Comparison of ENCODE assay signal across 1 cellular context in the genomic region with DNA sequence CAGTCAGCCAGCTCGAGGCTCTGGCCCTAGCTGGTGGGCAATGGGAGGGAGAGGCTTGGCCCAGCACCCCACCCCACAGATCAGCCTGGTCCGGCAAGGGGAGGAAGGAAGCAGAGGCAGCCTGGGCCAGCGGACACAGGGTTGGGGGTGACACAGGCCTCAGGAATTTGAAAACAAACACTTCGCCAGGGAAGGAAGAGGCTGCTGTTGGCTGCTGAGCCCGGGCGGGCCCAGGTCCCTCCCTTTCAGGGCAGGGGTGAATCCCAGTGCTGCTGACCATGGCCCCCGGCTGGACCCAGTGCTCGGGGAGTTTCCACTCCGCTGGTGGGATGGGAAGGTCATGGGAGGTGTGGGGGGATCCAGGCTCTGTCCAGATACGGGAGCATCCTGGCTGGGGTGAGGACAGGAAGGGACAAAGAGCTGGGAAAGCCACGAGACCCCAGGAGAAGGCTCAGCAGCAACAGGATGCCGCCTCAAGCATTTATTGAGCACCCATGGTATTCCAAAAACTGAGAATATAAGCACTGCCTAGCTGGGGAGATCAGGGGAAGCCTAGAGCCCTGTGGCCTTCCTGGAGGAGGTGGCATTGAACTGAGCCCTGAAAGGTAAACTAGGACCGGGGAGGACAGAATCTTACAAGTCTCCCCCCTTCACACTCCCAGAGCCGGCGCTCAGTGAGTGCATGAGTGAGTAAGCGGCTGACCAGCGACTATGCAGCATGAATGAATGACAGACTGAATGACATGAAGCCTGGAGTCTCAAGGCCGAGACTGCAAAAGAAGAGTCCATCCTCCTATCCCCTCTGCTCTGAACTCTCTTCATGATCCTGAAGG.
A peak's percentile ranks its signal among the peaks of the same experiment; 100 is the strongest.
TF ChIP-seq lines count a peak whose summit lies in the region.

No MANE protein-coding gene starts in this region.

TF ChIP-seq in HepG2, 621 proteins besides CTCF, POLR2A, EP300 and RAD21 (continued from another document and continues in another):
- TF ChIP-seq ZNF382 (CRISPR knock-in tag; IDR thresholded peaks at IDR 0.05; ENCODE audit: borderline replicate concordance) (no peak), ZNF143 (CRISPR knock-in tag; IDR thresholded peaks at IDR 0.05) (no peak), CENPT (CRISPR knock-in tag; IDR thresholded peaks at IDR 0.05; ENCODE audit: low read depth) (no peak), ZNF224 (CRISPR knock-in tag; IDR thresholded peaks at IDR 0.05) (no peak), KDM6A (CRISPR knock-in tag; IDR thresholded peaks at IDR 0.05; ENCODE audit: low read depth) (peak; percentile 29; the same call in 1 of the 2 replicates), BCL6 (CRISPR knock-in tag; IDR thresholded peaks at IDR 0.05) (no peak), ZNF354B (CRISPR knock-in tag; IDR thresholded peaks at IDR 0.05) (no peak), IRF2 (CRISPR knock-in tag; IDR thresholded peaks at IDR 0.05) (peak; percentile 71), FOXP1 (IDR thresholded peaks at IDR 0.05) (no peak), FOXP1 (CRISPR knock-in tag; IDR thresholded peaks at IDR 0.05) (no peak; the same call in 1 of the 2 replicates), ZNF564 (CRISPR knock-in tag; IDR thresholded peaks at IDR 0.05) (no peak), PCBP1 (IDR thresholded peaks at IDR 0.05; ENCODE audit: borderline replicate concordance, low read depth, low read length) (no peak), ZNF747 (CRISPR knock-in tag; IDR thresholded peaks at IDR 0.05; ENCODE audit: borderline replicate concordance) (no peak), PHF8 (CRISPR knock-in tag; IDR thresholded peaks at IDR 0.05) (peak; percentile 31; the same call in 1 of the 2 replicates), KDM2A (CRISPR knock-in tag; IDR thresholded peaks at IDR 0.05; ENCODE audit: borderline replicate concordance, low read depth) (peak; percentile 73; the same call in 1 of the 2 replicates), DMAP1 (CRISPR knock-in tag; IDR thresholded peaks at IDR 0.05) (peak; percentile 26; the same call in 1 of the 2 replicates), NFE2L1 (CRISPR knock-in tag; IDR thresholded peaks at IDR 0.05; ENCODE audit: borderline replicate concordance) (no peak), MEIS2 (CRISPR knock-in tag; IDR thresholded peaks at IDR 0.05) (no peak), NCOA5 (CRISPR knock-in tag; IDR thresholded peaks at IDR 0.05) (no peak), RXRA (CRISPR knock-in tag; IDR thresholded peaks at IDR 0.05) (peak; percentile 86), ZNF10 (CRISPR knock-in tag; IDR thresholded peaks at IDR 0.05; ENCODE audit: borderline replicate concordance, low read depth) (no peak), ZNF672 (CRISPR knock-in tag; IDR thresholded peaks at IDR 0.05) (no peak), ZNF282 (IDR thresholded peaks at IDR 0.05; ENCODE audit: partially characterized antibody) (no peak), MYNN (CRISPR knock-in tag; IDR thresholded peaks at IDR 0.05; ENCODE audit: low read depth) (no peak), ZNF431 (CRISPR knock-in tag; IDR thresholded peaks at IDR 0.05; ENCODE audit: borderline replicate concordance, low read depth) (no peak), JUND (CRISPR knock-in tag; IDR thresholded peaks at IDR 0.05) (peak; percentile 98), NCOA1 (CRISPR knock-in tag; IDR thresholded peaks at IDR 0.05) (no peak), AGO2 (optimal IDR thresholded peaks at IDR 0.05; ENCODE audit: low read depth, low read length) (no peak), CHD4 (IDR thresholded peaks at IDR 0.05; ENCODE audit: borderline replicate concordance, low read length) (no peak), RBM22 (optimal IDR thresholded peaks at IDR 0.05; ENCODE audit: low read length) (no peak), U2AF1 (optimal IDR thresholded peaks at IDR 0.05; ENCODE audit: low read depth, low read length) (no peak), ELF3 (CRISPR knock-in tag; IDR thresholded peaks at IDR 0.05) (peak; percentile 91), ZNF12 (CRISPR knock-in tag; IDR thresholded peaks at IDR 0.05) (no peak), TRIM24 (CRISPR knock-in tag; IDR thresholded peaks at IDR 0.05) (no peak), ZNF136 (CRISPR knock-in tag; IDR thresholded peaks at IDR 0.05; ENCODE audit: low read depth) (no peak; the same call in 1 of the 2 replicates), ARNTL (CRISPR knock-in tag; IDR thresholded peaks at IDR 0.05) (peak; percentile 48; the same call in 1 of the 2 replicates), FOSL1 (CRISPR knock-in tag; IDR thresholded peaks at IDR 0.05; ENCODE audit: borderline replicate concordance) (peak; percentile 92), ZNF230 (CRISPR knock-in tag; IDR thresholded peaks at IDR 0.05) (no peak), MTF2 (CRISPR knock-in tag; IDR thresholded peaks at IDR 0.05; ENCODE audit: borderline replicate concordance) (no peak), ZNF644 (CRISPR knock-in tag; IDR thresholded peaks at IDR 0.05; ENCODE audit: low read depth) (0 out of 2 replicates have a peak, but pooled peaks have one; percentile 32), PAWR (CRISPR knock-in tag; IDR thresholded peaks at IDR 0.05; ENCODE audit: borderline replicate concordance) (no peak), ZNF790 (CRISPR knock-in tag; IDR thresholded peaks at IDR 0.05; ENCODE audit: borderline replicate concordance) (no peak), STAG1 (CRISPR knock-in tag; IDR thresholded peaks at IDR 0.05) (no peak)
- TF ChIP-seq, protein P1, sequence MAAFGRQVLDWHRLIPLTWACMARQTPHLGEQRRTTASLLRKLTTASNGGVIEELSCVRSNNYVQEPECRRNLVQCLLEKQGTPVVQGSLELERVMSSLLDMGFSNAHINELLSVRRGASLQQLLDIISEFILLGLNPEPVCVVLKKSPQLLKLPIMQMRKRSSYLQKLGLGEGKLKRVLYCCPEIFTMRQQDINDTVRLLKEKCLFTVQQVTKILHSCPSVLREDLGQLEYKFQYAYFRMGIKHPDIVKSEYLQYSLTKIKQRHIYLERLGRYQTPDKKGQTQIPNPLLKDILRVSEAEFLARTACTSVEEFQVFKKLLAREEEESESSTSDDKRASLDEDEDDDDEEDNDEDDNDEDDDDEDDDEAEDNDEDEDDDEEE (CRISPR knock-in tag; IDR thresholded peaks at IDR 0.05), result no peak
- TF ChIP-seq, protein P2, sequence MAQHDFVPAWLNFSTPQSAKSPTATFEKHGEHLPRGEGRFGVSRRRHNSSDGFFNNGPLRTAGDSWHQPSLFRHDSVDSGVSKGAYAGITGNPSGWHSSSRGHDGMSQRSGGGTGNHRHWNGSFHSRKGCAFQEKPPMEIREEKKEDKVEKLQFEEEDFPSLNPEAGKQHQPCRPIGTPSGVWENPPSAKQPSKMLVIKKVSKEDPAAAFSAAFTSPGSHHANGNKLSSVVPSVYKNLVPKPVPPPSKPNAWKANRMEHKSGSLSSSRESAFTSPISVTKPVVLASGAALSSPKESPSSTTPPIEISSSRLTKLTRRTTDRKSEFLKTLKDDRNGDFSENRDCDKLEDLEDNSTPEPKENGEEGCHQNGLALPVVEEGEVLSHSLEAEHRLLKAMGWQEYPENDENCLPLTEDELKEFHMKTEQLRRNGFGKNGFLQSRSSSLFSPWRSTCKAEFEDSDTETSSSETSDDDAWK (CRISPR knock-in tag; IDR thresholded peaks at IDR 0.05), result no peak
- TF ChIP-seq, protein P3, sequence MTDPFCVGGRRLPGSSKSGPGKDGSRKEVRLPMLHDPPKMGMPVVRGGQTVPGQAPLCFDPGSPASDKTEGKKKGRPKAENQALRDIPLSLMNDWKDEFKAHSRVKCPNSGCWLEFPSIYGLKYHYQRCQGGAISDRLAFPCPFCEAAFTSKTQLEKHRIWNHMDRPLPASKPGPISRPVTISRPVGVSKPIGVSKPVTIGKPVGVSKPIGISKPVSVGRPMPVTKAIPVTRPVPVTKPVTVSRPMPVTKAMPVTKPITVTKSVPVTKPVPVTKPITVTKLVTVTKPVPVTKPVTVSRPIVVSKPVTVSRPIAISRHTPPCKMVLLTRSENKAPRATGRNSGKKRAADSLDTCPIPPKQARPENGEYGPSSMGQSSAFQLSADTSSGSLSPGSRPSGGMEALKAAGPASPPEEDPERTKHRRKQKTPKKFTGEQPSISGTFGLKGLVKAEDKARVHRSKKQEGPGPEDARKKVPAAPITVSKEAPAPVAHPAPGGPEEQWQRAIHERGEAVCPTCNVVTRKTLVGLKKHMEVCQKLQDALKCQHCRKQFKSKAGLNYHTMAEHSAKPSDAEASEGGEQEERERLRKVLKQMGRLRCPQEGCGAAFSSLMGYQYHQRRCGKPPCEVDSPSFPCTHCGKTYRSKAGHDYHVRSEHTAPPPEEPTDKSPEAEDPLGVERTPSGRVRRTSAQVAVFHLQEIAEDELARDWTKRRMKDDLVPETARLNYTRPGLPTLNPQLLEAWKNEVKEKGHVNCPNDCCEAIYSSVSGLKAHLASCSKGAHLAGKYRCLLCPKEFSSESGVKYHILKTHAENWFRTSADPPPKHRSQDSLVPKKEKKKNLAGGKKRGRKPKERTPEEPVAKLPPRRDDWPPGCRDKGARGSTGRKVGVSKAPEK (CRISPR knock-in tag; IDR thresholded peaks at IDR 0.05; ENCODE audit: borderline replicate concordance), result 0 out of 2 replicates have a peak, but pooled peaks have one; percentile 77
- TF ChIP-seq, protein P4, sequence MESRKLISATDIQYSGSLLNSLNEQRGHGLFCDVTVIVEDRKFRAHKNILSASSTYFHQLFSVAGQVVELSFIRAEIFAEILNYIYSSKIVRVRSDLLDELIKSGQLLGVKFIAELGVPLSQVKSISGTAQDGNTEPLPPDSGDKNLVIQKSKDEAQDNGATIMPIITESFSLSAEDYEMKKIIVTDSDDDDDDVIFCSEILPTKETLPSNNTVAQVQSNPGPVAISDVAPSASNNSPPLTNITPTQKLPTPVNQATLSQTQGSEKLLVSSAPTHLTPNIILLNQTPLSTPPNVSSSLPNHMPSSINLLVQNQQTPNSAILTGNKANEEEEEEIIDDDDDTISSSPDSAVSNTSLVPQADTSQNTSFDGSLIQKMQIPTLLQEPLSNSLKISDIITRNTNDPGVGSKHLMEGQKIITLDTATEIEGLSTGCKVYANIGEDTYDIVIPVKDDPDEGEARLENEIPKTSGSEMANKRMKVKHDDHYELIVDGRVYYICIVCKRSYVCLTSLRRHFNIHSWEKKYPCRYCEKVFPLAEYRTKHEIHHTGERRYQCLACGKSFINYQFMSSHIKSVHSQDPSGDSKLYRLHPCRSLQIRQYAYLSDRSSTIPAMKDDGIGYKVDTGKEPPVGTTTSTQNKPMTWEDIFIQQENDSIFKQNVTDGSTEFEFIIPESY (CRISPR knock-in tag; IDR thresholded peaks at IDR 0.05), result no peak; the same call in 1 of the 2 replicates
- TF ChIP-seq, protein P5, sequence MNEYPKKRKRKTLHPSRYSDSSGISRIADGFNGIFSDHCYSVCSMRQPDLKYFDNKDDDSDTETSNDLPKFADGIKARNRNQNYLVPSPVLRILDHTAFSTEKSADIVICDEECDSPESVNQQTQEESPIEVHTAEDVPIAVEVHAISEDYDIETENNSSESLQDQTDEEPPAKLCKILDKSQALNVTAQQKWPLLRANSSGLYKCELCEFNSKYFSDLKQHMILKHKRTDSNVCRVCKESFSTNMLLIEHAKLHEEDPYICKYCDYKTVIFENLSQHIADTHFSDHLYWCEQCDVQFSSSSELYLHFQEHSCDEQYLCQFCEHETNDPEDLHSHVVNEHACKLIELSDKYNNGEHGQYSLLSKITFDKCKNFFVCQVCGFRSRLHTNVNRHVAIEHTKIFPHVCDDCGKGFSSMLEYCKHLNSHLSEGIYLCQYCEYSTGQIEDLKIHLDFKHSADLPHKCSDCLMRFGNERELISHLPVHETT (CRISPR knock-in tag; conservative IDR thresholded peaks at IDR 0.05), result no peak
- TF ChIP-seq, protein P6, sequence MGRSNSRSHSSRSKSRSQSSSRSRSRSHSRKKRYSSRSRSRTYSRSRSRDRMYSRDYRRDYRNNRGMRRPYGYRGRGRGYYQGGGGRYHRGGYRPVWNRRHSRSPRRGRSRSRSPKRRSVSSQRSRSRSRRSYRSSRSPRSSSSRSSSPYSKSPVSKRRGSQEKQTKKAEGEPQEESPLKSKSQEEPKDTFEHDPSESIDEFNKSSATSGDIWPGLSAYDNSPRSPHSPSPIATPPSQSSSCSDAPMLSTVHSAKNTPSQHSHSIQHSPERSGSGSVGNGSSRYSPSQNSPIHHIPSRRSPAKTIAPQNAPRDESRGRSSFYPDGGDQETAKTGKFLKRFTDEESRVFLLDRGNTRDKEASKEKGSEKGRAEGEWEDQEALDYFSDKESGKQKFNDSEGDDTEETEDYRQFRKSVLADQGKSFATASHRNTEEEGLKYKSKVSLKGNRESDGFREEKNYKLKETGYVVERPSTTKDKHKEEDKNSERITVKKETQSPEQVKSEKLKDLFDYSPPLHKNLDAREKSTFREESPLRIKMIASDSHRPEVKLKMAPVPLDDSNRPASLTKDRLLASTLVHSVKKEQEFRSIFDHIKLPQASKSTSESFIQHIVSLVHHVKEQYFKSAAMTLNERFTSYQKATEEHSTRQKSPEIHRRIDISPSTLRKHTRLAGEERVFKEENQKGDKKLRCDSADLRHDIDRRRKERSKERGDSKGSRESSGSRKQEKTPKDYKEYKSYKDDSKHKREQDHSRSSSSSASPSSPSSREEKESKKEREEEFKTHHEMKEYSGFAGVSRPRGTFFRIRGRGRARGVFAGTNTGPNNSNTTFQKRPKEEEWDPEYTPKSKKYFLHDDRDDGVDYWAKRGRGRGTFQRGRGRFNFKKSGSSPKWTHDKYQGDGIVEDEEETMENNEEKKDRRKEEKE (IDR thresholded peaks at IDR 0.05), result no peak
- TF ChIP-seq, protein P7, sequence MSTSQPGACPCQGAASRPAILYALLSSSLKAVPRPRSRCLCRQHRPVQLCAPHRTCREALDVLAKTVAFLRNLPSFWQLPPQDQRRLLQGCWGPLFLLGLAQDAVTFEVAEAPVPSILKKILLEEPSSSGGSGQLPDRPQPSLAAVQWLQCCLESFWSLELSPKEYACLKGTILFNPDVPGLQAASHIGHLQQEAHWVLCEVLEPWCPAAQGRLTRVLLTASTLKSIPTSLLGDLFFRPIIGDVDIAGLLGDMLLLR (CRISPR knock-in tag; IDR thresholded peaks at IDR 0.05), result no peak
- TF ChIP-seq, protein P8, sequence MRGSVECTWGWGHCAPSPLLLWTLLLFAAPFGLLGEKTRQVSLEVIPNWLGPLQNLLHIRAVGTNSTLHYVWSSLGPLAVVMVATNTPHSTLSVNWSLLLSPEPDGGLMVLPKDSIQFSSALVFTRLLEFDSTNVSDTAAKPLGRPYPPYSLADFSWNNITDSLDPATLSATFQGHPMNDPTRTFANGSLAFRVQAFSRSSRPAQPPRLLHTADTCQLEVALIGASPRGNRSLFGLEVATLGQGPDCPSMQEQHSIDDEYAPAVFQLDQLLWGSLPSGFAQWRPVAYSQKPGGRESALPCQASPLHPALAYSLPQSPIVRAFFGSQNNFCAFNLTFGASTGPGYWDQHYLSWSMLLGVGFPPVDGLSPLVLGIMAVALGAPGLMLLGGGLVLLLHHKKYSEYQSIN (CRISPR knock-in tag; IDR thresholded peaks at IDR 0.05; ENCODE audit: borderline replicate concordance), result no peak
- TF ChIP-seq, protein P9, sequence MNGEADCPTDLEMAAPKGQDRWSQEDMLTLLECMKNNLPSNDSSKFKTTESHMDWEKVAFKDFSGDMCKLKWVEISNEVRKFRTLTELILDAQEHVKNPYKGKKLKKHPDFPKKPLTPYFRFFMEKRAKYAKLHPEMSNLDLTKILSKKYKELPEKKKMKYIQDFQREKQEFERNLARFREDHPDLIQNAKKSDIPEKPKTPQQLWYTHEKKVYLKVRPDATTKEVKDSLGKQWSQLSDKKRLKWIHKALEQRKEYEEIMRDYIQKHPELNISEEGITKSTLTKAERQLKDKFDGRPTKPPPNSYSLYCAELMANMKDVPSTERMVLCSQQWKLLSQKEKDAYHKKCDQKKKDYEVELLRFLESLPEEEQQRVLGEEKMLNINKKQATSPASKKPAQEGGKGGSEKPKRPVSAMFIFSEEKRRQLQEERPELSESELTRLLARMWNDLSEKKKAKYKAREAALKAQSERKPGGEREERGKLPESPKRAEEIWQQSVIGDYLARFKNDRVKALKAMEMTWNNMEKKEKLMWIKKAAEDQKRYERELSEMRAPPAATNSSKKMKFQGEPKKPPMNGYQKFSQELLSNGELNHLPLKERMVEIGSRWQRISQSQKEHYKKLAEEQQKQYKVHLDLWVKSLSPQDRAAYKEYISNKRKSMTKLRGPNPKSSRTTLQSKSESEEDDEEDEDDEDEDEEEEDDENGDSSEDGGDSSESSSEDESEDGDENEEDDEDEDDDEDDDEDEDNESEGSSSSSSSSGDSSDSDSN (CRISPR knock-in tag; IDR thresholded peaks at IDR 0.05), result peak; percentile 72
